In genomic region chr22:42693763-42694683, GRCh38 we compare ENCODE assay signal across 18 cellular contexts. TPM values are rescaled to one million over a fixed set of nuclear protein-coding genes. Genes with fewer than 3 reads are reported as not detected.
A peak's percentile ranks its signal among the peaks of the same experiment; 100 is the strongest.
DNase-seq lines count a peak whose midpoint lies in the region; ATAC-seq and TF ChIP-seq lines count a peak whose summit lies in the region.
"Had no signal": no experiment of that assay in that cellular context is flagged by ENCODE, and none has a peak within 500 bp of the region (broad histone marks: within the 10 kb centered on the region; RNA-seq: fewer than 3 reads in every experiment).

No MANE protein-coding gene starts in this region.

- DNase-seq in BE2C: peak; percentile 42
- peak; percentile 35 for DNase-seq in left ventricle myocardium superior
- no peak for DNase-seq in gastrocnemius medialis
- no peak for DNase-seq in SKM-1 treated with dmso at 0.1 percent for 144 hours (lab: John Stamatoyannopoulos, UW; ENCODE audit: unreplicated experiment)
- no peak for DNase-seq in hypothalamus (lab: John Stamatoyannopoulos, UW)
- DNase-seq: Caco-2; CD4-positive, CD25-positive, alpha-beta regulatory T cell; EL; NCI-H1105; NCI-H1694 treated with DMSO at 0.1 percent for 48 hours; NCI-H2107; NCI-H2227 treated with DMSO at 0.1 percent for 48 hours; NCI-H524; SHP77 had no signal

- CTCF ChIA-PET in HEK293 (lab: Yijun Ruan, JAX): interaction anchor here (0.7 kb wide), 1 partner anchor 16 kb away, joined by 4 read pairs; no protein-coding TSS in a partner anchor

- no peaks in the 10 kb centered on the region for H3K4me1 ChIP-seq in BE2C
- H3K4me1 ChIP-seq in HEK293 (ENCODE audit: control insufficient read depth, insufficient read depth, low read length): no peaks in the 10 kb centered on the region
- peaks cover 66% of the 10 kb centered on the region in 2 donors for H3K4me1 ChIP-seq in gastrocnemius medialis

- TF ChIP-seq CTCF in BE2C (IDR thresholded peaks at IDR 0.05; ENCODE audit: low read depth, low read length) (no peak), HEK293 (tag by site-specific recombination; IDR thresholded peaks at IDR 0.05) (no peak), gastrocnemius medialis (IDR thresholded peaks at IDR 0.05 in 4 of 5, conservative IDR thresholded peaks at IDR 0.05 in 1 of 5) (no peak)

- H3K27ac ChIP-seq in HEK293 (ENCODE audit: extremely low read depth, low read depth, low read length): no peak overlapping the region
- H3K27ac ChIP-seq in gastrocnemius medialis: peak overlapping the region; percentile 87 to 98 (median 92)
- H3K27ac ChIP-seq: HL-60 had no signal

- TF ChIP-seq POLR2A in gastrocnemius medialis (IDR thresholded peaks at IDR 0.05): no peak

- in situ Hi-C loops in gastrocnemius medialis (cut with MboI; ENCODE audit: low sequenced_read_pairs in 4 of 4): no loop called here

- ATAC-seq in left ventricle myocardium superior (no peak), gastrocnemius medialis (no peak), HG03097 (IDR thresholded peaks at IDR 0.05; ENCODE audit: low FRiP score, unreplicated experiment) (no peak)

- POLR2A ChIA-PET in HEK293 (lab: Yijun Ruan, JAX): interaction anchor here (1.0 kb wide), 1 partner anchor 13 kb away, joined by 3 read pairs; no protein-coding TSS in a partner anchor

- H3K36me3 ChIP-seq in BE2C: no peaks in the 10 kb centered on the region
- peaks cover 0 to 5% of the 10 kb centered on the region in 2 experiments; a peak in 1 of 3 replicates for H3K36me3 ChIP-seq in HEK293 (ENCODE audit: control insufficient read depth in 2 of 2, insufficient read depth in 1 of 2, low read length in 2 of 2)
- H3K36me3 ChIP-seq in gastrocnemius medialis: no peaks in the 10 kb centered on the region

- intact Hi-C loops in left ventricle myocardium superior (cut with micrococcal nuclease): no loop called here
- intact Hi-C loops in gastrocnemius medialis (cut with DNase I; ENCODE audit: low total_unique reads): no loop called here

- no peak overlapping the region for H3K4me3 ChIP-seq in BE2C (ENCODE audit: low read depth, low read length)
- no peak overlapping the region for H3K4me3 ChIP-seq in HEK293 (ENCODE audit: low read depth, low read length)
- no peak overlapping the region for H3K4me3 ChIP-seq in gastrocnemius medialis

- H3K9me3 ChIP-seq in BE2C (no peaks in the 10 kb centered on the region), HEK293 (ENCODE audit: control insufficient read depth, insufficient read depth, low read depth, low read length) (no peaks in the 10 kb centered on the region), gastrocnemius medialis (no peaks in the 10 kb centered on the region)
- H3K9me3 ChIP-seq: Caco-2 had no signal

- H3K27me3 ChIP-seq in BE2C (no peaks in the 10 kb centered on the region), gastrocnemius medialis (no peaks in the 10 kb centered on the region)

TF ChIP-seq in HEK293, 187 proteins besides CTCF, POLR2A, EP300 and RAD21:
- TF ChIP-seq GLI4 (tag by site-specific recombination; IDR thresholded peaks at IDR 0.05): no peak
- peak; percentile 54; the same call in 1 of the 2 replicates for TF ChIP-seq ZIC2 (tag by site-specific recombination; IDR thresholded peaks at IDR 0.05)
- TF ChIP-seq HIC1 (tag by site-specific recombination; IDR thresholded peaks at IDR 0.05): 0 out of 2 replicates have a peak, but pooled peaks have one; percentile 12

RNA-seq across cellular contexts. Expression of gene A4GALT, which starts 26.6 kb away (rescaled TPM):
- not detected for polyA plus RNA-seq in BE2C (2012; ENCODE audit: insufficient read depth, insufficient read length, low read depth)
- total RNA-seq in left ventricle myocardium superior (81.7 TPM), gastrocnemius medialis (10 to 100 TPM in 2 of 4 donors, 1 to 10 TPM in 2; 5.8 to 13.3 (median 8.6) TPM)
- total RNA-seq: CD4-positive, CD25-positive, alpha-beta regulatory T cell had no signal
- polyA plus RNA-seq: CD4-positive, CD25-positive, alpha-beta regulatory T cell had no signal

RNA-seq across cellular contexts. Expression of gene CYB5R3, which starts 44.8 kb away (rescaled TPM):
- 287 TPM for polyA plus RNA-seq in BE2C (2012; ENCODE audit: insufficient read depth, insufficient read length, low read depth)
- total RNA-seq in left ventricle myocardium superior: 283 TPM
- total RNA-seq in gastrocnemius medialis: 100 to 1,000 TPM in 2 of 4 donors, 10 to 100 TPM in 2; 44.3 to 163 (median 105) TPM

RNA-seq across cellular contexts. Expression of gene ATP5MGL, which starts 53.6 kb away (rescaled TPM):
- polyA plus RNA-seq in BE2C (2012; ENCODE audit: insufficient read depth, insufficient read length, low read depth): not detected
- total RNA-seq in left ventricle myocardium superior (0.55 TPM), gastrocnemius medialis (not detected)
- total RNA-seq: LHCN-M2 had no signal

Comparison
In these comparisons a context has a peak if more than half of its experiments do, and no peak if none do; other contexts are left out.
1. DNase-seq: peak in BE2C (single experiment) and left ventricle myocardium superior (single experiment); none in gastrocnemius medialis (0 of 2), SKM-1 treated with dmso at 0.1 percent for 144 hours (single experiment) and hypothalamus (0 of 51).